Comparison of ENCODE assay signal across 19 cellular contexts in genomic region chr3:11172136-11172670, GRCh38.
"Had no signal": no experiment of that assay in that cellular context is flagged by ENCODE, and none has a peak within 500 bp of the region (broad histone marks: within the 10 kb centered on the region; RNA-seq: fewer than 3 reads in every experiment).

No MANE protein-coding gene starts in this region.

- H3K27me3 Mint-ChIP-seq: activated CD4-positive, alpha-beta T cell treated with anti-CD3 and anti-CD28 coated beads for 36 hours had no signal

- DNase-seq: activated CD4-positive, alpha-beta memory T cell treated with anti-CD3 and anti-CD28 coated beads, Interleukin-2, amount 10 ng/mL, durations not matched to agents 7 days and 5 days; activated CD4-positive, alpha-beta T cell treated with anti-CD3 and anti-CD28 coated beads for 36 hours; activated effector memory CD4-positive, alpha-beta T cell treated with Interleukin-2 at 50 U/mL for 16 hours; activated naive CD4-positive, alpha-beta T cell treated with anti-CD3 and anti-CD28 coated beads, Interleukin-2, amount 50 U/mL, for 16 hours; activated T-cell treated with anti-CD3 and anti-CD28 coated beads, Interleukin-2, amount 50 U/mL, for 24 hours; adrenal gland; brain microvascular endothelial cell; dermis blood vessel endothelial cell; effector memory CD8-positive, alpha-beta T cell; hypothalamus; kidney glomerular epithelial cell; nephron progenitor cell; occipital lobe; stimulated activated CD4-positive, alpha-beta T cell treated with anti-CD3 and anti-CD28 coated beads, Interleukin-2, amount 100 ng/mL, for 24 hours; T-helper 2 cell had no signal

- H3K4me3 ChIP-seq: adrenal gland, tibial nerve had no signal

- H3K9me3 Mint-ChIP-seq: activated CD4-positive, alpha-beta memory T cell treated with anti-CD3 and anti-CD28 coated beads, Interleukin-2, amount 10 ng/mL, durations not matched to agents 7 days and 5 days; activated T-cell treated with anti-CD3 and anti-CD28 coated beads, Interleukin-2, amount 50 U/mL, for 24 hours; effector memory CD8-positive, alpha-beta T cell; mesothelial cell of epicardium; nephron progenitor cell had no signal

- H3K4me1 Mint-ChIP-seq: activated CD4-positive, alpha-beta memory T cell treated with anti-CD3 and anti-CD28 coated beads, Interleukin-2, amount 10 ng/mL, durations not matched to agents 7 days and 5 days; activated CD4-positive, alpha-beta T cell treated with anti-CD3 and anti-CD28 coated beads for 36 hours; mesothelial cell of epicardium; nephron progenitor cell had no signal

- H3K9me3 ChIP-seq: adrenal gland, tibial nerve had no signal

- H3K27ac Mint-ChIP-seq: activated CD4-positive, alpha-beta memory T cell treated with anti-CD3 and anti-CD28 coated beads, Interleukin-2, amount 10 ng/mL, durations not matched to agents 7 days and 5 days; activated CD4-positive, alpha-beta T cell treated with anti-CD3 and anti-CD28 coated beads for 36 hours; activated T-cell treated with anti-CD3 and anti-CD28 coated beads, Interleukin-2, amount 50 U/mL, for 24 hours; effector memory CD8-positive, alpha-beta T cell; mesothelial cell of epicardium; nephron progenitor cell had no signal

- H3K4me1 ChIP-seq: adrenal gland had no signal

- H3K4me3 Mint-ChIP-seq: activated CD4-positive, alpha-beta memory T cell treated with anti-CD3 and anti-CD28 coated beads, Interleukin-2, amount 10 ng/mL, durations not matched to agents 7 days and 5 days; activated CD4-positive, alpha-beta T cell treated with anti-CD3 and anti-CD28 coated beads for 36 hours; activated T-cell treated with anti-CD3 and anti-CD28 coated beads, Interleukin-2, amount 50 U/mL, for 24 hours; effector memory CD8-positive, alpha-beta T cell; mesothelial cell of epicardium; nephron progenitor cell had no signal

- ATAC-seq: activated CD4-positive, alpha-beta T cell treated with anti-CD3 and anti-CD28 coated beads for 36 hours; effector memory CD8-positive, alpha-beta T cell; sciatic nerve had no signal

- H3K27me3 ChIP-seq: adrenal gland, brain microvascular endothelial cell, tibial nerve had no signal

- H3K36me3 Mint-ChIP-seq: mesothelial cell of epicardium had no signal

- H3K36me3 ChIP-seq: adrenal gland, brain microvascular endothelial cell, tibial nerve had no signal

- H3K27ac ChIP-seq: adrenal gland, brain microvascular endothelial cell, epithelial cell of prostate had no signal
